Comparison of ENCODE assay signal across 20 cellular contexts in genomic region chr17:17129466-17129865, GRCh38.
DNase-seq lines count a peak whose midpoint lies in the region; ATAC-seq and TF ChIP-seq lines count a peak whose summit lies in the region.
"Had no signal": no experiment of that assay in that cellular context is flagged by ENCODE, and none has a peak within 500 bp of the region (broad histone marks: within the 10 kb centered on the region; RNA-seq: fewer than 3 reads in every experiment).

No MANE protein-coding gene starts in this region.

- H3K27ac ChIP-seq in caudate nucleus (ENCODE audit: low read depth, low read length) (peak overlapping the region; percentile 80), gastrocnemius medialis (peak overlapping the region in 3 of 4 donors; percentile 14 to 61 (median 52))
- H3K27ac ChIP-seq: breast epithelium, Peyer's patch, testis had no signal

- DNase-seq in NCI-H2081 (lab: John Stamatoyannopoulos, UW): peak; percentile 20 to 75
- no peak for DNase-seq in NCI-H2081 treated with DMSO at 0.1 percent for 48 hours (lab: John Stamatoyannopoulos, UW)
- DNase-seq in NCI-H2171 treated with DMSO at 0.1 percent for 48 hours (lab: John Stamatoyannopoulos, UW): peak; percentile 72
- DNase-seq in caudate nucleus (lab: John Stamatoyannopoulos, UW): peak in 1 of 61 donors; percentile 51
- DNase-seq in gastrocnemius medialis: peak; percentile 57 to 87
- DNase-seq in AG08396 (ENCODE audit: low spot score): no peak
- no peak for DNase-seq in activated naive CD8-positive, alpha-beta T cell treated with anti-CD3 and anti-CD28 coated beads for 36 hours
- DNase-seq: ACHN; activated CD4-positive, CD25-positive, alpha-beta regulatory T cell; activated CD8-positive, alpha-beta memory T cell treated with anti-CD3 and anti-CD28 coated beads, Interleukin-2, amount 10 ng/mL, durations not matched to agents 7 days and 5 days; effector memory CD8-positive, alpha-beta T cell; foreskin fibroblast; Peyer's patch; retina; testis had no signal

- no peaks in the 10 kb centered on the region for H3K9me3 Mint-ChIP-seq in activated naive CD8-positive, alpha-beta T cell treated with anti-CD3 and anti-CD28 coated beads for 36 hours
- H3K9me3 Mint-ChIP-seq: activated naive CD4-positive, alpha-beta T cell treated with anti-CD3 and anti-CD28 coated beads, Interleukin-2, amount 50 U/mL, for 24 hours; effector memory CD8-positive, alpha-beta T cell; neural crest cell had no signal

- H3K36me3 Mint-ChIP-seq in activated naive CD8-positive, alpha-beta T cell treated with anti-CD3 and anti-CD28 coated beads for 36 hours: no peaks in the 10 kb centered on the region
- H3K36me3 Mint-ChIP-seq: activated naive CD4-positive, alpha-beta T cell treated with anti-CD3 and anti-CD28 coated beads, Interleukin-2, amount 50 U/mL, for 24 hours had no signal

- no peak overlapping the region for H3K27ac Mint-ChIP-seq in activated naive CD8-positive, alpha-beta T cell treated with anti-CD3 and anti-CD28 coated beads for 36 hours
- H3K27ac Mint-ChIP-seq: activated CD8-positive, alpha-beta memory T cell treated with anti-CD3 and anti-CD28 coated beads, Interleukin-2, amount 10 ng/mL, durations not matched to agents 7 days and 5 days; activated naive CD4-positive, alpha-beta T cell treated with anti-CD3 and anti-CD28 coated beads, Interleukin-2, amount 50 U/mL, for 24 hours had no signal

- peaks cover 27% of the 10 kb centered on the region for H3K4me1 Mint-ChIP-seq in activated naive CD8-positive, alpha-beta T cell treated with anti-CD3 and anti-CD28 coated beads for 36 hours

- intact Hi-C loops in gastrocnemius medialis (cut with DNase I; ENCODE audit: low total_unique reads): loop anchor here (10.0 kb wide), 1 partner anchor 125 kb away; no protein-coding TSS in a partner anchor

- in situ Hi-C loops in gastrocnemius medialis (cut with MboI; ENCODE audit: low sequenced_read_pairs in 4 of 4): loop anchor here in 2 of 4 donors (25.0 kb wide), 2 partner anchors 92 to 117 kb away; partner anchors contain the start of gene MPRIP (in 1 of the 2)

- peak; percentile 89 to 95 for ATAC-seq in gastrocnemius medialis
- ATAC-seq in GM18511 (IDR thresholded peaks at IDR 0.05; ENCODE audit: unreplicated experiment): no peak
- ATAC-seq: activated CD8-positive, alpha-beta memory T cell treated with anti-CD3 and anti-CD28 coated beads, Interleukin-2, amount 10 ng/mL, durations not matched to agents 7 days and 5 days; effector memory CD8-positive, alpha-beta T cell had no signal

- H3K9me3 ChIP-seq in gastrocnemius medialis: no peaks in the 10 kb centered on the region
- H3K9me3 ChIP-seq: breast epithelium, Peyer's patch, testis had no signal

- no peak for TF ChIP-seq POLR2A in gastrocnemius medialis (IDR thresholded peaks at IDR 0.05)

- H3K27me3 ChIP-seq in gastrocnemius medialis: no peaks in the 10 kb centered on the region
- H3K27me3 ChIP-seq: breast epithelium, Peyer's patch, testis had no signal

- peaks cover 49 to 53% of the 10 kb centered on the region in 2 donors for H3K4me1 ChIP-seq in gastrocnemius medialis
- H3K4me1 ChIP-seq: breast epithelium had no signal

- no peak overlapping the region for H3K4me3 Mint-ChIP-seq in activated naive CD8-positive, alpha-beta T cell treated with anti-CD3 and anti-CD28 coated beads for 36 hours
- H3K4me3 Mint-ChIP-seq: activated CD8-positive, alpha-beta memory T cell treated with anti-CD3 and anti-CD28 coated beads, Interleukin-2, amount 10 ng/mL, durations not matched to agents 7 days and 5 days; activated naive CD4-positive, alpha-beta T cell treated with anti-CD3 and anti-CD28 coated beads, Interleukin-2, amount 50 U/mL, for 24 hours; neural crest cell had no signal

- no peak for TF ChIP-seq CTCF in gastrocnemius medialis (IDR thresholded peaks at IDR 0.05 in 4 of 5, conservative IDR thresholded peaks at IDR 0.05 in 1 of 5)

- no peak overlapping the region for H3K4me3 ChIP-seq in gastrocnemius medialis
- H3K4me3 ChIP-seq: breast epithelium, lung, Peyer's patch, testis had no signal

- no peaks in the 10 kb centered on the region for H3K27me3 Mint-ChIP-seq in activated naive CD8-positive, alpha-beta T cell treated with anti-CD3 and anti-CD28 coated beads for 36 hours
- H3K27me3 Mint-ChIP-seq: activated CD8-positive, alpha-beta memory T cell treated with anti-CD3 and anti-CD28 coated beads, Interleukin-2, amount 10 ng/mL, durations not matched to agents 7 days and 5 days; activated naive CD4-positive, alpha-beta T cell treated with anti-CD3 and anti-CD28 coated beads, Interleukin-2, amount 50 U/mL, for 24 hours; effector memory CD8-positive, alpha-beta T cell had no signal

- H3K36me3 ChIP-seq in gastrocnemius medialis: peaks cover 0 to 36% of the 10 kb centered on the region in 2 donors
- H3K36me3 ChIP-seq: breast epithelium had no signal

Comparison
In these comparisons a context has a peak if more than half of its experiments do, and no peak if none do; other contexts are left out.
1. DNase-seq: peak in NCI-H2081 (2 of 2), NCI-H2171 treated with DMSO at 0.1 percent for 48 hours (single experiment) and gastrocnemius medialis (2 of 2); none in NCI-H2081 treated with DMSO at 0.1 percent for 48 hours (single experiment), AG08396 (single experiment) and activated naive CD8-positive, alpha-beta T cell treated with anti-CD3 and anti-CD28 coated beads for 36 hours (single experiment).